9 cellular contexts compared by ENCODE assay signal in genomic region chr22:37803636-37804371, GRCh38. TPM values are rescaled to one million over a fixed set of nuclear protein-coding genes. Genes with fewer than 3 reads are reported as not detected.
DNase-seq lines count a peak whose midpoint lies in the region; TF ChIP-seq lines count a peak whose summit lies in the region.
"Had no signal": no experiment of that assay in that cellular context is flagged by ENCODE, and none has a peak within 500 bp of the region (broad histone marks: within the 10 kb centered on the region; RNA-seq: fewer than 3 reads in every experiment).

No MANE protein-coding gene starts in this region.

- WGBS in suprapubic skin: 55% methylated on average over 33 of the region's 34 CpGs

- H3K36me3 Mint-ChIP-seq in activated CD4-positive, alpha-beta T cell treated with anti-CD3 and anti-CD28 coated beads, Interleukin-2, amount 10 ng/mL, durations not matched to agents 7 days and 5 days (ENCODE audit: low read depth): peaks cover 3% of the 10 kb centered on the region

- H3K4me3 ChIP-seq in WERI-Rb-1 (ENCODE audit: low read depth, low read length): peak overlapping the region; percentile 79
- H3K4me3 ChIP-seq in iPS-20b (ENCODE audit: low read length): peak overlapping the region; percentile 90
- peak overlapping the region; percentile 75 for H3K4me3 ChIP-seq in suprapubic skin
- H3K4me3 ChIP-seq in MG63: no peak overlapping the region

- H3K27me3 Mint-ChIP-seq in activated CD4-positive, alpha-beta T cell treated with anti-CD3 and anti-CD28 coated beads, Interleukin-2, amount 10 ng/mL, durations not matched to agents 7 days and 5 days: peaks cover 46% of the 10 kb centered on the region

- H3K27ac ChIP-seq in WERI-Rb-1 (peak overlapping the region; percentile 70), iPS-20b (ENCODE audit: low read length) (no peak overlapping the region), suprapubic skin (no peak overlapping the region)

- POLR2A ChIA-PET in activated CD4-positive, alpha-beta T cell treated with anti-CD3 and anti-CD28 coated beads, Interleukin-2, amount 10 ng/mL, durations not matched to agents 7 days and 5 days (lab: Charles Lee): no interaction called here

- H3K9ac ChIP-seq in iPS-20b (ENCODE audit: low read depth, low read length): peak overlapping the region; percentile 72

- no peaks in the 10 kb centered on the region for H3K9me3 Mint-ChIP-seq in activated CD4-positive, alpha-beta T cell treated with anti-CD3 and anti-CD28 coated beads, Interleukin-2, amount 10 ng/mL, durations not matched to agents 7 days and 5 days

- H3K4me1 ChIP-seq in iPS-20b (ENCODE audit: insufficient read depth, low read length): peaks cover 18% of the 10 kb centered on the region; the same call in 1 of the 2 replicates
- H3K4me1 ChIP-seq in suprapubic skin: peaks cover 62% of the 10 kb centered on the region

- H3K27me3 ChIP-seq in WERI-Rb-1 (ENCODE audit: insufficient read depth, low read depth, severe bottlenecking) (peaks cover 6% of the 10 kb centered on the region), iPS-20b (ENCODE audit: insufficient read depth, low read length) (peaks cover 69% of the 10 kb centered on the region), suprapubic skin (no peaks in the 10 kb centered on the region), MG63 (peaks cover 4% of the 10 kb centered on the region; the same call in 1 of the 2 replicates)

- TF ChIP-seq CTCF in WERI-Rb-1 (IDR thresholded peaks at IDR 0.05; ENCODE audit: low read depth, low read length): no peak
- no peak for TF ChIP-seq CTCF in suprapubic skin (IDR thresholded peaks at IDR 0.05)

- H3K27ac Mint-ChIP-seq in activated CD4-positive, alpha-beta T cell treated with anti-CD3 and anti-CD28 coated beads, Interleukin-2, amount 10 ng/mL, durations not matched to agents 7 days and 5 days: peak overlapping the region; percentile 77

- no peak for TF ChIP-seq POLR2A in suprapubic skin (IDR thresholded peaks at IDR 0.05)

- no peak for TF ChIP-seq EP300 in suprapubic skin (IDR thresholded peaks at IDR 0.05)

- H3K4me1 Mint-ChIP-seq in activated CD4-positive, alpha-beta T cell treated with anti-CD3 and anti-CD28 coated beads, Interleukin-2, amount 10 ng/mL, durations not matched to agents 7 days and 5 days: peaks cover 44% of the 10 kb centered on the region

- peak overlapping the region; percentile 51 for H3K4me3 Mint-ChIP-seq in activated CD4-positive, alpha-beta T cell treated with anti-CD3 and anti-CD28 coated beads, Interleukin-2, amount 10 ng/mL, durations not matched to agents 7 days and 5 days

- H3K9me3 ChIP-seq in WERI-Rb-1 (ENCODE audit: severe bottlenecking) (no peaks in the 10 kb centered on the region), iPS-20b (ENCODE audit: insufficient read depth, low read depth, low read length) (no peaks in the 10 kb centered on the region), suprapubic skin (no peaks in the 10 kb centered on the region), MG63 (no peaks in the 10 kb centered on the region)

- no peak for DNase-seq in activated CD4-positive, alpha-beta T cell treated with anti-CD3 and anti-CD28 coated beads, Interleukin-2, amount 10 ng/mL, durations not matched to agents 7 days and 5 days
- no peak for DNase-seq in activated CD4-positive, alpha-beta T cell treated with anti-CD3 and anti-CD28 coated beads, Interleukin-2, amount 50 U/mL, for 1 hour
- no peak for DNase-seq in WERI-Rb-1
- DNase-seq in suprapubic skin (ENCODE audit: low spot score in 2 of 2): no peak
- no peak for DNase-seq in RKO (ENCODE audit: low spot score)
- no peak for DNase-seq in NCI-H82 (lab: John Stamatoyannopoulos, UW)
- no peak for DNase-seq in MG63
- DNase-seq: activated CD8-positive, alpha-beta memory T cell treated with anti-CD3 and anti-CD28 coated beads, Interleukin-2, amount 50 U/mL, for 4 hours had no signal

- no peaks in the 10 kb centered on the region for H3K36me3 ChIP-seq in WERI-Rb-1
- no peaks in the 10 kb centered on the region for H3K36me3 ChIP-seq in iPS-20b (ENCODE audit: insufficient read depth, low read depth, low read length)
- no peaks in the 10 kb centered on the region for H3K36me3 ChIP-seq in suprapubic skin
- no peaks in the 10 kb centered on the region for H3K36me3 ChIP-seq in MG63

- CTCF ChIA-PET in activated CD4-positive, alpha-beta T cell treated with anti-CD3 and anti-CD28 coated beads, Interleukin-2, amount 10 ng/mL, durations not matched to agents 7 days and 5 days (lab: Charles Lee): interaction anchor here (1.0 to 1.6 kb wide), 2 partner anchors 8 to 13 kb away, joined by 3 to 6 read pairs; no protein-coding TSS in a partner anchor

RNA-seq across cellular contexts. Expression of gene GCAT, which starts 3.9 kb away (rescaled TPM):
- 10 to 100 TPM; 10.4 to 12.0 TPM for total RNA-seq in activated CD4-positive, alpha-beta T cell treated with anti-CD3 and anti-CD28 coated beads, Interleukin-2, amount 10 ng/mL, durations not matched to agents 7 days and 5 days
- total RNA-seq in suprapubic skin: 10 to 100 TPM; 11.3 to 34.5 (median 20.1) TPM
- 23.6 and 39.4 TPM in 2 replicates for total RNA-seq in MG63 (2014; rRNA removed; shearing (Covaris generic); ENCODE audit: low replicate concordance)

RNA-seq across cellular contexts. Expression of gene GALR3, which starts 19.4 kb away (rescaled TPM):
- total RNA-seq in activated CD4-positive, alpha-beta T cell treated with anti-CD3 and anti-CD28 coated beads, Interleukin-2, amount 10 ng/mL, durations not matched to agents 7 days and 5 days: not detected
- not detected for total RNA-seq in suprapubic skin
- total RNA-seq in MG63 (2014; rRNA removed; shearing (Covaris generic); ENCODE audit: low replicate concordance): not detected in 2 replicates

RNA-seq across cellular contexts. Expression of gene ANKRD54, which starts 40.3 kb away (rescaled TPM):
- total RNA-seq in activated CD4-positive, alpha-beta T cell treated with anti-CD3 and anti-CD28 coated beads, Interleukin-2, amount 10 ng/mL, durations not matched to agents 7 days and 5 days: 10 to 100 TPM; 26.7 to 27.4 TPM
- total RNA-seq in suprapubic skin: 10 to 100 TPM; 22.7 to 38.6 (median 32.7) TPM
- total RNA-seq in MG63 (2014; rRNA removed; shearing (Covaris generic); ENCODE audit: low replicate concordance): 40.9 and 61.1 TPM in 2 replicates

RNA-seq across cellular contexts. Expression of gene EIF3L, which starts 45.4 kb away (rescaled TPM):
- 100 to 1,000 TPM; 444 to 449 TPM for total RNA-seq in activated CD4-positive, alpha-beta T cell treated with anti-CD3 and anti-CD28 coated beads, Interleukin-2, amount 10 ng/mL, durations not matched to agents 7 days and 5 days
- 100 to 1,000 TPM; 379 to 589 (median 576) TPM for total RNA-seq in suprapubic skin
- 303 and 347 TPM in 2 replicates for total RNA-seq in MG63 (2014; rRNA removed; shearing (Covaris generic); ENCODE audit: low replicate concordance)
